Comparison of ENCODE assay signal across 8 cellular contexts in genomic region chr18:35407871-35408481, GRCh38. TPM values are rescaled to one million over a fixed set of nuclear protein-coding genes. Genes with fewer than 3 reads are reported as not detected.
A peak's percentile ranks its signal among the peaks of the same experiment; 100 is the strongest.
DNase-seq lines count a peak whose midpoint lies in the region; ATAC-seq and TF ChIP-seq lines count a peak whose summit lies in the region.

No MANE protein-coding gene starts in this region.

- peak; percentile 25 to 51 for TF ChIP-seq CTCF in Caco-2 (IDR thresholded peaks at IDR 0.05; ENCODE audit: insufficient read depth in 1 of 2, low read depth in 1 of 2, low read length in 1 of 2, severe bottlenecking in 1 of 2, unreplicated experiment in 1 of 2)
- peak; percentile 67 for TF ChIP-seq CTCF in foreskin fibroblast (IDR thresholded peaks at IDR 0.05; ENCODE audit: low read depth, low read length)
- TF ChIP-seq CTCF in osteoblast (IDR thresholded peaks at IDR 0.05; ENCODE audit: extremely low read depth, low read depth, low read length): peak; percentile 84

- H3K9me3 ChIP-seq in Caco-2 (no peaks in the 10 kb centered on the region), osteoblast (ENCODE audit: low read depth, low read length) (no peaks in the 10 kb centered on the region)

- BruUV-seq in Caco-2 (replicated peaks; lab: Mats Ljungman, UMichigan): no TSS peak

- no peaks in the 10 kb centered on the region for H3K36me3 Mint-ChIP-seq in Caco-2 (ENCODE audit: insufficient read depth, unreplicated experiment)

- no peak overlapping the region for H3K27ac Mint-ChIP-seq in Caco-2 (ENCODE audit: unreplicated experiment)

- no peaks in the 10 kb centered on the region for H3K9me3 Mint-ChIP-seq in Caco-2 (ENCODE audit: unreplicated experiment)

- peak overlapping the region; percentile 54 for H3K27ac ChIP-seq in osteoblast (ENCODE audit: low read depth, low read length)

- peak; percentile 68 for ATAC-seq in GM19324 (IDR thresholded peaks at IDR 0.05; ENCODE audit: low FRiP score, unreplicated experiment)
- no peak for ATAC-seq in HG02970 (IDR thresholded peaks at IDR 0.05; ENCODE audit: low FRiP score, unreplicated experiment)

- POLR2A ChIA-PET in Caco-2 (lab: Charles Lee): no interaction called here

- CTCF ChIA-PET in Caco-2 (lab: Charles Lee): no interaction called here

- DNase-seq in Caco-2: peak in 1 of 2 experiments; percentile 48
- peak; percentile 72 for DNase-seq in HT-29 (ENCODE audit: low spot score)
- peak; percentile 75 for DNase-seq in NCI-H748 treated with DMSO at 0.1 percent for 48 hours (lab: John Stamatoyannopoulos, UW)
- DNase-seq in activated CD8-positive, alpha-beta memory T cell treated with anti-CD3 and anti-CD28 coated beads, Interleukin-2, amount 50 U/mL, for 1 hour (ENCODE audit: extremely low read depth): peak; percentile 35
- peak; percentile 53 to 83 for DNase-seq in foreskin fibroblast
- DNase-seq in osteoblast (ENCODE audit: insufficient read length, low spot score, missing footprints): peak; percentile 87

- H3K27me3 ChIP-seq in Caco-2 (replicated peaks; ENCODE audit: control insufficient read depth, insufficient read depth, low read length) (no peaks in the 10 kb centered on the region), osteoblast (ENCODE audit: insufficient read depth, low read length) (no peaks in the 10 kb centered on the region)

- intact Hi-C loops in Caco-2 (cut with micrococcal nuclease; ENCODE audit: unreplicated experiment): loop anchor here (1.0 to 10.0 kb wide), 4 partner anchors 47 to 173 kb away; partner anchors contain the start of gene GALNT1

- H3K4me3 ChIP-seq in Caco-2 (ENCODE audit: low read depth, low read length): no peak overlapping the region
- H3K4me3 ChIP-seq in foreskin fibroblast (ENCODE audit: low read depth in 1 of 2, low read length in 2 of 2): no peak overlapping the region
- H3K4me3 ChIP-seq in osteoblast (ENCODE audit: insufficient read depth, low read length): no peak overlapping the region

- H3K4me1 ChIP-seq in Caco-2 (no peaks in the 10 kb centered on the region; the same call in 1 of the 2 replicates), osteoblast (ENCODE audit: insufficient read depth, low read length) (peaks cover 7% of the 10 kb centered on the region)

- no peaks in the 10 kb centered on the region for H3K27me3 Mint-ChIP-seq in Caco-2 (ENCODE audit: insufficient read depth, unreplicated experiment)

- H3K4me2 ChIP-seq in osteoblast (ENCODE audit: insufficient read depth, low read length): no peak overlapping the region

- H3K36me3 ChIP-seq in Caco-2 (ENCODE audit: control insufficient read depth, insufficient read depth, low read length) (no peaks in the 10 kb centered on the region), osteoblast (ENCODE audit: insufficient read depth, low read length) (no peaks in the 10 kb centered on the region)

- peak overlapping the region; percentile 70 for H2AFZ ChIP-seq in osteoblast (ENCODE audit: low read length)

- no peak overlapping the region for H3K4me3 Mint-ChIP-seq in Caco-2 (ENCODE audit: unreplicated experiment)

- peaks cover 8% of the 10 kb centered on the region for H3K4me1 Mint-ChIP-seq in Caco-2 (ENCODE audit: low read depth, unreplicated experiment)

- H4K20me1 ChIP-seq in osteoblast (ENCODE audit: insufficient read depth, low read length): no peaks in the 10 kb centered on the region

- no peaks in the 10 kb centered on the region for H3K79me2 ChIP-seq in osteoblast (ENCODE audit: insufficient read depth, low read length)

RNA-seq across cellular contexts. Expression of gene ZNF396, which starts 30.8 kb away (rescaled TPM):
- total RNA-seq in Caco-2 (2022): 0.35 and 0.61 TPM in 2 replicates
- 0.03 TPM in 1 of 2 replicates, not detected in the other for total RNA-seq in HT-29 (2014; rRNA removed; shearing (Covaris generic))
- total RNA-seq in osteoblast: 1.8 and 3.3 TPM in 2 replicates
